Comparison of ENCODE assay signal across 13 cellular contexts in the genomic region with DNA sequence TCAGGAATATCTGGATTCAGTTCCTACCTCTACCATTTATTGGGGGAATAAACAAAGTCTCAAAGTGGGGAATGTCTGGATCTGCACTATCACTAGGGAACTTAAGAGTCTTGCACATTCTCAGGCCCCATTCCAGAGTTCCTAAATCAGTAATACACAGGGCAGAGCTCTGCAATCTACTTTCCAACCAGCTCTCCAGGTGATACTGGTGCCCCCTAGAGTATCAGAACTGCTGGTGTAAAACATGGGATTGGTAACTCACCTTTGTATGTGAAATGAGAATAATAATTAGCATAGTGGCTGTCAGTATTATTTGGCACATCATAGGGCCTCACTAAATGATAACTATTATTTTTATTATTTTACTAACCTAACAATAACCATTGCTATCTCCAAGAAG.
DNase-seq lines count a peak whose midpoint lies in the region; ATAC-seq and TF ChIP-seq lines count a peak whose summit lies in the region.
"Had no signal": no experiment of that assay in that cellular context is flagged by ENCODE, and none has a peak within 500 bp of the region (broad histone marks: within the 10 kb centered on the region; RNA-seq: fewer than 3 reads in every experiment).

No MANE protein-coding gene starts in this region.

- no peak for ATAC-seq in GM19351 (IDR thresholded peaks at IDR 0.05; ENCODE audit: unreplicated experiment)
- ATAC-seq: gastroesophageal sphincter; naive thymus-derived CD8-positive, alpha-beta T cell had no signal

- H3K27me3 ChIP-seq in OCI-LY3 (ENCODE audit: low read depth, low read length), result no peaks in the 10 kb centered on the region
- H3K27me3 ChIP-seq in stomach, result no peaks in the 10 kb centered on the region
- H3K27me3 ChIP-seq: gastroesophageal sphincter, testis had no signal

- no peak for TF ChIP-seq POLR2A in stomach (IDR thresholded peaks at IDR 0.05)

- no peak for TF ChIP-seq EP300 in stomach (IDR thresholded peaks at IDR 0.05)

- H3K4me1 ChIP-seq in OCI-LY3 (ENCODE audit: low read length), result no peaks in the 10 kb centered on the region
- no peaks in the 10 kb centered on the region for H3K4me1 ChIP-seq in stomach
- H3K4me1 ChIP-seq: gastroesophageal sphincter, testis had no signal

- peak; percentile 67 for TF ChIP-seq CTCF in C4-2B (conservative IDR thresholded peaks at IDR 0.05)
- peak; percentile 34; the same call in 1 of the 2 replicates for TF ChIP-seq CTCF in GM12874 (IDR thresholded peaks at IDR 0.05; ENCODE audit: insufficient read depth, low read depth, low read length)
- TF ChIP-seq CTCF in OCI-LY3 (IDR thresholded peaks at IDR 0.05; ENCODE audit: low read depth, low read length), result peak; percentile 47
- peak in 3 of 7 experiments; percentile 11 to 38 (median 33) for TF ChIP-seq CTCF in stomach (IDR thresholded peaks at IDR 0.05)

- H3K36me3 ChIP-seq in OCI-LY3 (replicated peaks; ENCODE audit: low read depth, low read length), result no peaks in the 10 kb centered on the region
- H3K36me3 ChIP-seq in stomach, result no peaks in the 10 kb centered on the region
- H3K36me3 ChIP-seq: gastroesophageal sphincter had no signal

- H3K4me2 ChIP-seq in OCI-LY3 (ENCODE audit: low read length), result no peak overlapping the region

- H3K79me2 ChIP-seq in OCI-LY3 (ENCODE audit: low read length), result no peaks in the 10 kb centered on the region

- H3K4me3 ChIP-seq in OCI-LY3 (ENCODE audit: low read length), result no peak overlapping the region
- no peak overlapping the region for H3K4me3 ChIP-seq in stomach
- H3K4me3 ChIP-seq: gastroesophageal sphincter, SK-N-MC, testis had no signal

- peak; percentile 34 for DNase-seq in iPS-NIHi11 (ENCODE audit: low spot score)
- no peak for DNase-seq in stomach
- DNase-seq in OCI-M2 (lab: John Stamatoyannopoulos, UW; ENCODE audit: unreplicated experiment), result no peak
- no peak for DNase-seq in A172 (ENCODE audit: low spot score)
- DNase-seq: activated CD8-positive, alpha-beta memory T cell treated with anti-CD3 and anti-CD28 coated beads, Interleukin-2, amount 50 U/mL, for 4 hours; naive thymus-derived CD8-positive, alpha-beta T cell; testis had no signal

- intact Hi-C loops in stomach (cut with DNase I; ENCODE audit: low total_unique reads), result loop anchor here (10.0 kb wide), 1 partner anchor 416 kb away; no protein-coding TSS in a partner anchor

- no peak overlapping the region for H3K27ac ChIP-seq in C4-2B
- H3K27ac ChIP-seq in OCI-LY3 (ENCODE audit: low read length), result no peak overlapping the region
- no peak overlapping the region for H3K27ac ChIP-seq in stomach
- H3K27ac ChIP-seq: gastroesophageal sphincter, SK-N-MC, testis had no signal

- no peaks in the 10 kb centered on the region for H4K20me1 ChIP-seq in OCI-LY3 (ENCODE audit: insufficient read depth, low read length)

- no peak overlapping the region for H2AFZ ChIP-seq in OCI-LY3 (ENCODE audit: low read depth, low read length)

- H3K9ac ChIP-seq in OCI-LY3 (ENCODE audit: low read length), result no peak overlapping the region

- H3K9me3 ChIP-seq in OCI-LY3 (ENCODE audit: insufficient read depth, low read length), result no peaks in the 10 kb centered on the region
- H3K9me3 ChIP-seq in stomach, result no peaks in the 10 kb centered on the region
- H3K9me3 ChIP-seq: gastroesophageal sphincter, testis had no signal
